In the genomic region with DNA sequence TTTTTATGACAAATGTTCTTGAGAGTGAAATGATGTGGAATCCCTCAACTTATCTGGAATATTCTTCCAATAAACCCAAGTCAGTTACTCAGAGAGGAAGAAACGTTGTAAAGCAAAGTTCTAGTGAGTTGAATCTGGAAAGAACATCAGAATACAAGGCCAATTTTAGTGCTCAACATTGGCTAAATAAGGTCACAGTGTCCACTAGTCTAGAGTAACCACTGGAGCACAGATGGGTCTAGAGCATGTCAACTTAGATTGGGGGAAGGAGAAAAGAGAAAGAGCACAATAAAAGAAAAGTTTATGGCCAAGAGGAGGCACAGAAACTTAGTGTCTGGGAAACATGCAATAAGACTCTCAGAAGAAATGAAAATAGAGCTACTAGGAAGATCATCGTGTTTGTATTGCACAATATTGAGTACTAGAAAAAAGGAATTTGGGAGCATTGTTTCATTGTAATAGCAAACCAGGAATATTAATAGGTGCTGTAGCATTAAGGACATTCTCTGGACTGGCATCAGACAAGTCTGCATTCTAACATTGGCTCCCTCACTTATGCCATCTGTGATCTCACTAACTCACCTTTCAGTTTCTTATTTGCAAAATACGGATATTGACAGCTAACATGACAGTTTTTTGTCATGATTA, we compare ENCODE assay signal across 25 cellular contexts.
DNase-seq lines count a peak whose midpoint lies in the region; ATAC-seq, FAIRE-seq and TF ChIP-seq lines count a peak whose summit lies in the region.
"Had no signal": no experiment of that assay in that cellular context is flagged by ENCODE, and none has a peak within 500 bp of the region (broad histone marks: within the 10 kb centered on the region; RNA-seq: fewer than 3 reads in every experiment).

No MANE protein-coding gene starts in this region.

- H3K79me2 ChIP-seq in ACC112 (ENCODE audit: control insufficient read depth, insufficient read depth, low read length, unreplicated experiment) (no peaks in the 10 kb centered on the region), keratinocyte (ENCODE audit: control insufficient read depth, insufficient read depth, low read length) (no peaks in the 10 kb centered on the region)

- H3K36me3 ChIP-seq in ACC112 (ENCODE audit: insufficient read depth, low read length), result 0 out of 2 replicates have a peak, but pooled peaks cover 7% of the 10 kb centered on the region
- no peaks in the 10 kb centered on the region for H3K36me3 ChIP-seq in keratinocyte (ENCODE audit: control insufficient read depth in 2 of 2, extremely low read depth in 1 of 2, insufficient read depth in 2 of 2, low read length in 2 of 2)
- no peaks in the 10 kb centered on the region for H3K36me3 ChIP-seq in testis (ENCODE audit: low read depth, missing control alignments)
- H3K36me3 ChIP-seq: BLaER1, HAP-1, thyroid gland had no signal

- H4K20me1 ChIP-seq in keratinocyte (ENCODE audit: control insufficient read depth, extremely low read depth, insufficient read depth, low read length), result no peaks in the 10 kb centered on the region
- H4K20me1 ChIP-seq: BLaER1 had no signal

- H3K4me1 ChIP-seq in ACC112 (ENCODE audit: control insufficient read depth, insufficient read depth, low read length, unreplicated experiment) (peaks cover 42% of the 10 kb centered on the region), keratinocyte (ENCODE audit: control insufficient read depth, extremely low read depth, insufficient read depth, low read length) (peaks cover 23% of the 10 kb centered on the region), testis (peaks cover 4% of the 10 kb centered on the region)
- H3K4me1 ChIP-seq: BLaER1, HAP-1, thyroid gland had no signal

- POLR2A ChIA-PET in WTC11 (lab: Charles Lee), result no interaction called here

- WGBS in testis, 2 donors, result 66 to 70% methylated on average over 3 of the region's 3 CpGs

- dilution Hi-C loops in keratinocyte (cut with MboI; ENCODE audit: extremely low pct_ligation_motif_present, low sequenced_read_pairs), result no loop called here

- H3K9me3 Mint-ChIP-seq in WTC11, result peaks cover 24% of the 10 kb centered on the region

- no peaks in the 10 kb centered on the region; the same call in 1 of the 2 replicates for H3K36me3 Mint-ChIP-seq in WTC11
- H3K36me3 Mint-ChIP-seq: activated naive CD8-positive, alpha-beta T cell treated with anti-CD3 and anti-CD28 coated beads, Interleukin-2, amount 10 ng/mL, durations not matched to agents 7 days and 5 days had no signal

- ATAC-seq in WTC11, result no peak
- ATAC-seq in HG02763 (IDR thresholded peaks at IDR 0.05; ENCODE audit: unreplicated experiment), result no peak
- ATAC-seq: stimulated activated naive CD8-positive, alpha-beta T cell treated with anti-CD3 and anti-CD28 coated beads, Interleukin-15, Interleukin-2, amounts not matched to agents 100 U/mL and 50 U/mL, for 24 hours had no signal

- TF ChIP-seq CTCF in cardiac fibroblast (IDR thresholded peaks at IDR 0.05; ENCODE audit: low read depth, low read length) (no peak), keratinocyte (optimal IDR thresholded peaks at IDR 0.05 in 1 of 3, IDR thresholded peaks at IDR 0.05 in 1 of 3, conservative IDR thresholded peaks at IDR 0.05 in 1 of 3; ENCODE audit: extremely low read depth in 1 of 3, insufficient read depth in 2 of 3, low read length in 3 of 3) (no peak), WTC11 (IDR thresholded peaks at IDR 0.05) (no peak), testis (IDR thresholded peaks at IDR 0.05) (no peak)

- H3K4me3 ChIP-seq in ACC112 (ENCODE audit: low read depth, low read length), result peak overlapping the region; percentile 43; the same call in 1 of the 2 replicates
- no peak overlapping the region for H3K4me3 ChIP-seq in cardiac fibroblast (replicated peaks in 1 of 2; ENCODE audit: low read depth in 2 of 2, low read length in 2 of 2)
- H3K4me3 ChIP-seq in keratinocyte (ENCODE audit: control insufficient read depth in 2 of 3, extremely low read depth in 1 of 3, insufficient read depth in 2 of 3, low read depth in 1 of 3, low read length in 3 of 3), result no peak overlapping the region
- no peak overlapping the region for H3K4me3 ChIP-seq in testis
- H3K4me3 ChIP-seq: BLaER1, dorsolateral prefrontal cortex, HAP-1, thyroid gland had no signal

- TF ChIP-seq POLR2A in H54 (IDR thresholded peaks at IDR 0.05; ENCODE audit: low read depth, low read length), result no peak
- no peak for TF ChIP-seq POLR2A in testis (IDR thresholded peaks at IDR 0.05)

- no peaks in the 10 kb centered on the region for H3K9me1 ChIP-seq in keratinocyte (ENCODE audit: control insufficient read depth, extremely low read depth, insufficient read depth, low read length)

- peak overlapping the region; percentile 85 for H3K27ac ChIP-seq in ACC112 (ENCODE audit: low read depth, low read length)
- no peak overlapping the region for H3K27ac ChIP-seq in keratinocyte (ENCODE audit: control insufficient read depth, insufficient read depth, low read length)
- H3K27ac ChIP-seq in testis, result no peak overlapping the region
- H3K27ac ChIP-seq: BLaER1, dorsolateral prefrontal cortex, KMS-11, thyroid gland had no signal

- H3K27me3 ChIP-seq in ACC112 (ENCODE audit: insufficient read depth, low read length) (no peaks in the 10 kb centered on the region), keratinocyte (ENCODE audit: control insufficient read depth, extremely low read depth, insufficient read depth, low read length) (no peaks in the 10 kb centered on the region), testis (no peaks in the 10 kb centered on the region)
- H3K27me3 ChIP-seq: BLaER1, dorsolateral prefrontal cortex, thyroid gland had no signal

- H3K9me3 ChIP-seq in keratinocyte (ENCODE audit: control insufficient read depth, low read depth, low read length), result no peaks in the 10 kb centered on the region
- no peaks in the 10 kb centered on the region for H3K9me3 ChIP-seq in testis
- H3K9me3 ChIP-seq: BLaER1, thyroid gland had no signal

- no peak for DNase-seq in H54 (ENCODE audit: insufficient read length, low spot score)
- DNase-seq in cardiac fibroblast (ENCODE audit: low read depth in 2 of 2), result peak; percentile 19 to 46
- DNase-seq in keratinocyte (ENCODE audit: low read depth, low spot score), result no peak
- no peak for DNase-seq in WTC11 (ENCODE audit: low spot score)
- DNase-seq in globus pallidus (ENCODE audit: low spot score), result no peak
- no peak for DNase-seq in testis
- DNase-seq: activated CD4-positive, alpha-beta T cell treated with anti-CD3 and anti-CD28 coated beads for 4 hours; activated CD8-positive, alpha-beta memory T cell treated with anti-CD3 and anti-CD28 coated beads for 24 hours; activated gamma-delta T cell; activated naive CD8-positive, alpha-beta T cell treated with anti-CD3 and anti-CD28 coated beads, Interleukin-2, amount 10 ng/mL, durations not matched to agents 7 days and 5 days; cerebellar nuclear complex; DMS53; dorsolateral prefrontal cortex; GDM1; NCI-H1436; NCI-H2107; NCI-H446 treated with DMSO at 0.1 percent for 48 hours; stimulated activated naive CD8-positive, alpha-beta T cell treated with anti-CD3 and anti-CD28 coated beads, Interleukin-15, Interleukin-2, amounts not matched to agents 100 U/mL and 50 U/mL, for 24 hours; thyroid gland had no signal

- FAIRE-seq in H54 (lab: Jason Lieb, UNC) (peak; percentile 50), keratinocyte (lab: Jason Lieb, UNC) (no peak)
- FAIRE-seq: GM18507 had no signal

- H2AFZ ChIP-seq in ACC112 (ENCODE audit: low read length, unreplicated experiment) (peak overlapping the region; percentile 74), keratinocyte (ENCODE audit: control insufficient read depth, low read length) (peak overlapping the region; percentile 33)

- H3K27me3 Mint-ChIP-seq in WTC11 (ENCODE audit: low read depth), result no peaks in the 10 kb centered on the region
- H3K27me3 Mint-ChIP-seq: activated naive CD8-positive, alpha-beta T cell treated with anti-CD3 and anti-CD28 coated beads, Interleukin-2, amount 10 ng/mL, durations not matched to agents 7 days and 5 days had no signal

- H3K9ac ChIP-seq in keratinocyte (ENCODE audit: control insufficient read depth, extremely low read depth, insufficient read depth, low read length), result no peak overlapping the region
- H3K9ac ChIP-seq: BLaER1, KMS-11 had no signal

- CTCF ChIA-PET in WTC11 (lab: Charles Lee), result no interaction called here

- no peak overlapping the region for H3K4me3 Mint-ChIP-seq in WTC11
- H3K4me3 Mint-ChIP-seq: activated naive CD8-positive, alpha-beta T cell treated with anti-CD3 and anti-CD28 coated beads, Interleukin-2, amount 10 ng/mL, durations not matched to agents 7 days and 5 days had no signal

- intact Hi-C loops in testis (cut with DNase I; ENCODE audit: low total_unique reads), result no loop called here

- no peak overlapping the region for H3K27ac Mint-ChIP-seq in WTC11
- H3K27ac Mint-ChIP-seq: activated naive CD8-positive, alpha-beta T cell treated with anti-CD3 and anti-CD28 coated beads, Interleukin-2, amount 10 ng/mL, durations not matched to agents 7 days and 5 days had no signal

- H3K4me2 ChIP-seq in keratinocyte (ENCODE audit: control insufficient read depth, extremely low read depth, insufficient read depth, low read depth, low read length), result no peak overlapping the region
- H3K4me2 ChIP-seq: BLaER1, KMS-11 had no signal

- no peaks in the 10 kb centered on the region for H3K4me1 Mint-ChIP-seq in WTC11
- H3K4me1 Mint-ChIP-seq: activated naive CD8-positive, alpha-beta T cell treated with anti-CD3 and anti-CD28 coated beads, Interleukin-2, amount 10 ng/mL, durations not matched to agents 7 days and 5 days had no signal

TF ChIP-seq in WTC11, 78 proteins besides CTCF, POLR2A, EP300 and RAD21:
- no peak for TF ChIP-seq PRRX2 (CRISPR knock-in tag; IDR thresholded peaks at IDR 0.05)
- TF ChIP-seq NR1H2 (CRISPR knock-in tag; IDR thresholded peaks at IDR 0.05), result no peak
- no peak for TF ChIP-seq FOXJ3 (CRISPR knock-in tag; IDR thresholded peaks at IDR 0.05; ENCODE audit: borderline replicate concordance)

Comparison
In these comparisons a context has a peak if more than half of its experiments do, and no peak if none do; other contexts are left out.
1. DNase-seq: peak in cardiac fibroblast (2 of 2); none in H54 (single experiment), keratinocyte (single experiment), WTC11 (single experiment), globus pallidus (single experiment) and testis (single experiment).